Comparison of ENCODE assay signal across 25 cellular contexts in the genomic region with DNA sequence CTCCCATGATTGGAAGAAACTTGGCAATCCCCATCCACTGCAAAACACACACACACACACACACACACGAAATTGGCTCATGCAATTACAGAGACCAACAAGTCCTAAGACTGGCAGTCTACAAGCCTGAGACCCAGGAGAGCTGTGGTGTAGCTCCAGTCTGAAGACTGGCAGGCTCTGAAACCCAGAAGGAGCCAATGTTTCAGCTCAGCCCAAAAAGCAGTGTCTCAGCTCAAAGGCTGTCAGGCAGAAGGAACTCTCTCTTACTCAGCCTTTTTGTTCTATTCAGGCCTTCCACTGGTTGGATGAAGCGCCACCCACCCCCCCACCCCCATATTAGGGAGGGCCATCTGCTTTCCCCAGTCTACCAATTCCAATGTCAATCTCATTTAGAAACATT. TPM values are rescaled to one million over a fixed set of nuclear protein-coding genes. Genes with fewer than 3 reads are reported as not detected.
DNase-seq lines count a peak whose midpoint lies in the region; ATAC-seq, FAIRE-seq and TF ChIP-seq lines count a peak whose summit lies in the region.
"Had no signal": no experiment of that assay in that cellular context is flagged by ENCODE, and none has a peak within 500 bp of the region (broad histone marks: within the 10 kb centered on the region; RNA-seq: fewer than 3 reads in every experiment).

No MANE protein-coding gene starts in this region.

- H3K27me3 Mint-ChIP-seq in MCF 10A (ENCODE audit: insufficient read depth, unreplicated experiment): no peaks in the 10 kb centered on the region
- H3K27me3 Mint-ChIP-seq: activated CD4-positive, alpha-beta T cell treated with anti-CD3 and anti-CD28 coated beads for 36 hours had no signal

- DNase-seq in MCF 10A (ENCODE audit: unreplicated experiment) (peak; percentile 46), mammary epithelial cell (no peak), NCI-H69 (lab: John Stamatoyannopoulos, UW) (peak; percentile 4), fibroblast of the aortic adventitia (ENCODE audit: low read depth) (peak; percentile 70), H54 (ENCODE audit: insufficient read length, low spot score) (no peak), NCI-H1930 (lab: John Stamatoyannopoulos, UW) (no peak)
- no peak for DNase-seq in stimulated activated effector memory CD8-positive, alpha-beta T cell treated with anti-CD3 and anti-CD28 coated beads, Interleukin-12 subunit alpha, Interleukin-12 subunit beta, amount 100 ng/mL, for 72 hours (ENCODE audit: low spot score in 2 of 2)
- DNase-seq: activated CD4-positive, alpha-beta T cell treated with anti-CD3 and anti-CD28 coated beads for 36 hours; activated naive CD4-positive, alpha-beta T cell treated with anti-CD3 and anti-CD28 coated beads, Interleukin-2, amount 50 U/mL, for 16 hours; activated T-cell treated with anti-CD3 and anti-CD28 coated beads, Interleukin-2, amount 50 U/mL, for 72 hours; cortex of kidney; endodermal cell; HCEC 1CT; NCI-H2081 treated with DMSO at 0.1 percent for 48 hours; small intestine; stimulated activated CD4-positive, alpha-beta T cell treated with anti-CD3 and anti-CD28 coated beads, Interleukin-4, amount 100 ng/mL, for 1 hour; stimulated activated naive CD4-positive, alpha-beta T cell treated with Interleukin-2 at 50 U/mL for 16 hours; thyroid gland had no signal

- CTCF ChIA-PET in MCF 10A (lab: Yijun Ruan, JAX): interaction anchor here (1.3 to 1.7 kb wide), 3 partner anchors 13 to 390 kb away, joined by 4 to 12 read pairs (median 5); a partner anchor contains a TSS
- CTCF ChIA-PET in mammary epithelial cell (lab: Charles Lee; ENCODE audit: low non-redundant PET): no interaction called here

- H3K4me3 Mint-ChIP-seq in MCF 10A (ENCODE audit: unreplicated experiment): no peak overlapping the region
- H3K4me3 Mint-ChIP-seq in stimulated activated effector memory CD8-positive, alpha-beta T cell treated with anti-CD3 and anti-CD28 coated beads, Interleukin-12 subunit alpha, Interleukin-12 subunit beta, amount 100 ng/mL, for 72 hours: no peak overlapping the region
- H3K4me3 Mint-ChIP-seq: activated CD4-positive, alpha-beta T cell treated with anti-CD3 and anti-CD28 coated beads for 36 hours; activated T-cell treated with anti-CD3 and anti-CD28 coated beads, Interleukin-2, amount 50 U/mL, for 72 hours; endodermal cell had no signal

- no peak overlapping the region for H3K27ac ChIP-seq in mammary epithelial cell (ENCODE audit: insufficient read depth, low read depth, low read length)
- H3K27ac ChIP-seq: C4-2B, esophagus muscularis mucosa, thyroid gland had no signal

- no peak overlapping the region for H3K4me2 ChIP-seq in mammary epithelial cell (ENCODE audit: insufficient read depth, low read depth, low read length)

- in situ Hi-C loops in mammary epithelial cell (cut with MboI; ENCODE audit: low sequenced_read_pairs in 2 of 2): loop anchor here (10.0 to 25.0 kb wide), 2 partner anchors 173 to 495 kb away; no protein-coding TSS in a partner anchor

- peaks cover 19% of the 10 kb centered on the region for H3K4me1 ChIP-seq in mammary epithelial cell (ENCODE audit: insufficient read depth, low read length)
- H3K4me1 ChIP-seq: esophagus muscularis mucosa had no signal

- POLR2A ChIA-PET in MCF 10A (lab: Yijun Ruan, JAX): interaction anchor here (0.7 to 1.9 kb wide), 3 partner anchors 11 to 1205 kb away, joined by 3 to 6 read pairs (median 3); no protein-coding TSS in a partner anchor

- H3K36me3 ChIP-seq in mammary epithelial cell (ENCODE audit: insufficient read depth, low read length): no peaks in the 10 kb centered on the region
- H3K36me3 ChIP-seq: thyroid gland had no signal

- no peaks in the 10 kb centered on the region for H3K9me3 Mint-ChIP-seq in MCF 10A (ENCODE audit: unreplicated experiment)
- no peaks in the 10 kb centered on the region for H3K9me3 Mint-ChIP-seq in stimulated activated effector memory CD8-positive, alpha-beta T cell treated with anti-CD3 and anti-CD28 coated beads, Interleukin-12 subunit alpha, Interleukin-12 subunit beta, amount 100 ng/mL, for 72 hours
- H3K9me3 Mint-ChIP-seq: activated T-cell treated with anti-CD3 and anti-CD28 coated beads, Interleukin-2, amount 50 U/mL, for 72 hours; endodermal cell had no signal

- no peaks in the 10 kb centered on the region for H3K27me3 ChIP-seq in mammary epithelial cell (ENCODE audit: insufficient read depth, low read length)
- H3K27me3 ChIP-seq: esophagus muscularis mucosa, thyroid gland had no signal

- no peak overlapping the region for H2AFZ ChIP-seq in mammary epithelial cell (ENCODE audit: low read depth, low read length)

- no peak for FAIRE-seq in H54 (lab: Jason Lieb, UNC)
- FAIRE-seq: GM12891, HepG2, small intestine had no signal

- no peak for TF ChIP-seq CTCF in MCF 10A (IDR thresholded peaks at IDR 0.05; ENCODE audit: unreplicated experiment)
- TF ChIP-seq CTCF in mammary epithelial cell (conservative IDR thresholded peaks at IDR 0.05 in 1 of 2, IDR thresholded peaks at IDR 0.05 in 1 of 2; ENCODE audit: extremely low read depth in 1 of 2, insufficient read depth in 1 of 2, low read depth in 1 of 2, low read length in 2 of 2): no peak
- TF ChIP-seq CTCF in fibroblast of the aortic adventitia (IDR thresholded peaks at IDR 0.05; ENCODE audit: insufficient read depth, low read length): no peak

- H3K4me3 ChIP-seq in mammary epithelial cell (replicated peaks in 1 of 3; ENCODE audit: insufficient read depth in 1 of 3, low read depth in 2 of 3, low read length in 3 of 3): no peak overlapping the region
- no peak overlapping the region for H3K4me3 ChIP-seq in fibroblast of the aortic adventitia (ENCODE audit: low read depth, low read length)
- H3K4me3 ChIP-seq: esophagus muscularis mucosa, lung, thyroid gland had no signal

- H3K9ac ChIP-seq in mammary epithelial cell (ENCODE audit: insufficient read depth, low read length): no peak overlapping the region

- H3K9me3 ChIP-seq in mammary epithelial cell (replicated peaks; ENCODE audit: insufficient read depth, low read length): no peaks in the 10 kb centered on the region
- H3K9me3 ChIP-seq: esophagus muscularis mucosa, thyroid gland had no signal

- ATAC-seq in stimulated activated effector memory CD8-positive, alpha-beta T cell treated with anti-CD3 and anti-CD28 coated beads, Interleukin-12 subunit alpha, Interleukin-12 subunit beta, amount 100 ng/mL, for 72 hours: no peak
- no peak for ATAC-seq in HG02852 (IDR thresholded peaks at IDR 0.05; ENCODE audit: unreplicated experiment)
- ATAC-seq: activated CD4-positive, alpha-beta T cell treated with anti-CD3 and anti-CD28 coated beads for 36 hours; activated T-cell treated with anti-CD3 and anti-CD28 coated beads, Interleukin-2, amount 50 U/mL, for 72 hours; HepG2; Panc1 had no signal

- no peaks in the 10 kb centered on the region for H4K20me1 ChIP-seq in mammary epithelial cell (ENCODE audit: insufficient read depth, low read length)

- no peak for TF ChIP-seq POLR2A in H54 (IDR thresholded peaks at IDR 0.05; ENCODE audit: low read depth, low read length)

- intact Hi-C loops in MCF 10A (cut with micrococcal nuclease) (loop anchor here (10.0 kb wide), 1 partner anchor 113 kb away; no protein-coding TSS in a partner anchor), mammary epithelial cell (cut with micrococcal nuclease) (no loop called here)

- H3K27ac Mint-ChIP-seq in MCF 10A (ENCODE audit: low read depth, unreplicated experiment): no peak overlapping the region
- H3K27ac Mint-ChIP-seq in stimulated activated effector memory CD8-positive, alpha-beta T cell treated with anti-CD3 and anti-CD28 coated beads, Interleukin-12 subunit alpha, Interleukin-12 subunit beta, amount 100 ng/mL, for 72 hours: peak overlapping the region; percentile 36
- H3K27ac Mint-ChIP-seq: activated CD4-positive, alpha-beta T cell treated with anti-CD3 and anti-CD28 coated beads for 36 hours; activated T-cell treated with anti-CD3 and anti-CD28 coated beads, Interleukin-2, amount 50 U/mL, for 72 hours; endodermal cell had no signal

- no TSS peak for BruUV-seq in MCF 10A (replicated peaks; lab: Mats Ljungman, UMichigan)
- no TSS peak for BruUV-seq in mammary epithelial cell (replicated peaks; lab: Mats Ljungman, UMichigan)

- H3K36me3 Mint-ChIP-seq in MCF 10A (ENCODE audit: insufficient read depth, unreplicated experiment): peaks cover 15% of the 10 kb centered on the region
- peaks cover 34% of the 10 kb centered on the region for H3K36me3 Mint-ChIP-seq in stimulated activated effector memory CD8-positive, alpha-beta T cell treated with anti-CD3 and anti-CD28 coated beads, Interleukin-12 subunit alpha, Interleukin-12 subunit beta, amount 100 ng/mL, for 72 hours

- peaks cover 43% of the 10 kb centered on the region for H3K4me1 Mint-ChIP-seq in MCF 10A (ENCODE audit: insufficient read depth, unreplicated experiment)
- H3K4me1 Mint-ChIP-seq in stimulated activated effector memory CD8-positive, alpha-beta T cell treated with anti-CD3 and anti-CD28 coated beads, Interleukin-12 subunit alpha, Interleukin-12 subunit beta, amount 100 ng/mL, for 72 hours: peaks cover 46% of the 10 kb centered on the region

- 63% methylated on average over 1 of the region's 2 CpGs for WGBS in mammary epithelial cell (ENCODE audit: low coverage, missing lambda C conversion rate)

- dilution Hi-C loops in mammary epithelial cell (cut with HindIII; ENCODE audit: low sequenced_read_pairs): no loop called here

- no peaks in the 10 kb centered on the region for H3K79me2 ChIP-seq in mammary epithelial cell (ENCODE audit: insufficient read depth, low read length)

RNA-seq across cellular contexts. Expression of a gene that starts 32.1 kb away (rescaled TPM):
- 29.7 and 30.2 TPM in 2 replicates for total RNA-seq in MCF 10A (2022)
- total RNA-seq in mammary epithelial cell: 10 to 100 TPM; 13.2 to 25.9 TPM
- polyA plus RNA-seq in mammary epithelial cell: 15.7 TPM
- polyA minus RNA-seq in mammary epithelial cell: 26.1 TPM
- total RNA-seq in fibroblast of the aortic adventitia (ENCODE audit: low replicate concordance): 18.9 and 25.8 TPM in 2 replicates

RNA-seq across cellular contexts. Expression of a gene that starts 43.2 kb away (rescaled TPM):
- 17.1 and 18.3 TPM in 2 replicates for total RNA-seq in MCF 10A (2022)
- 10 to 100 TPM; 16.8 to 18.1 TPM for total RNA-seq in mammary epithelial cell
- 10.0 TPM for polyA plus RNA-seq in mammary epithelial cell
- 5.0 TPM for polyA minus RNA-seq in mammary epithelial cell
- 9.3 and 10.5 TPM in 2 replicates for total RNA-seq in fibroblast of the aortic adventitia (ENCODE audit: low replicate concordance)

Comparison
In these comparisons a context has a peak if more than half of its experiments do, and no peak if none do; other contexts are left out.
1. DNase-seq: peak in MCF 10A (single experiment), NCI-H69 (single experiment) and fibroblast of the aortic adventitia (single experiment); none in mammary epithelial cell (single experiment), stimulated activated effector memory CD8-positive, alpha-beta T cell treated with anti-CD3 and anti-CD28 coated beads, Interleukin-12 subunit alpha, Interleukin-12 subunit beta, amount 100 ng/mL, for 72 hours (0 of 2), H54 (single experiment) and NCI-H1930 (0 of 2).